ENCODE assay signal across 1 cellular context in genomic region chr11:1022411-1022810, GRCh38.
TF ChIP-seq lines count a peak whose summit lies in the region.

No MANE protein-coding gene starts in this region.

TF ChIP-seq in WTC11, 78 proteins besides CTCF, POLR2A, EP300 and RAD21 (continued from another document):
- TF ChIP-seq JUN (CRISPR knock-in tag; IDR thresholded peaks at IDR 0.05) (no peak), GRHL2 (CRISPR knock-in tag; IDR thresholded peaks at IDR 0.05; ENCODE audit: insufficient replicate concordance, severe bottlenecking) (no peak), SMAD3 (CRISPR knock-in tag; IDR thresholded peaks at IDR 0.05; ENCODE audit: borderline replicate concordance) (no peak), NFE2L1 (CRISPR knock-in tag; IDR thresholded peaks at IDR 0.05) (no peak), USF2 (CRISPR knock-in tag; IDR thresholded peaks at IDR 0.05) (no peak), IRF2 (CRISPR knock-in tag; IDR thresholded peaks at IDR 0.05; ENCODE audit: borderline replicate concordance, low read depth) (no peak)
TF ChIP-seq in WTC11: peak in this region for 0.
